18 cellular contexts compared by ENCODE assay signal in the genomic region with DNA sequence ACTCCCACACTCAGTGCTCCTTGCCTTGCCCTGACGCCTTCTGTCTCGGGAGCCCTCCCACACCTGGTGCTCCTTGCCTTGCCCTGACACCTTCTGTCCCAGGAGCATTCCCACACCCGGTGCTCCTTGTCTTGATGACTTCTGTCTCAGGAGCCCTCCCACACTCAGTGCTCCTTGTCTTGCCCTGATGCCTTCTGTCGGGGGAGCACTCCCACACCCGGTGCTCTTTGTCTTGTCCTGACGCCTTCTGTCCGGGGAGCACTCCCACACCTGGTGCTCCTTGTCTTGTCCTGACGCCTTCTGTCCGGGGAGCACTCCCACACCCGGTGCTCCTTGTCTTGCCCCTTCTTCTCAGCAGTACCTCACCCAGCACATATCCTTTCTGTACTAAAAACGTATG.
A peak's percentile ranks its signal among the peaks of the same experiment; 100 is the strongest.
DNase-seq lines count a peak whose midpoint lies in the region; ATAC-seq, FAIRE-seq and TF ChIP-seq lines count a peak whose summit lies in the region.
"Had no signal": no experiment of that assay in that cellular context is flagged by ENCODE, and none has a peak within 500 bp of the region (broad histone marks: within the 10 kb centered on the region; RNA-seq: fewer than 3 reads in every experiment).

No MANE protein-coding gene starts in this region.

- H3K36me3 ChIP-seq in CD4-positive, CD25-positive, alpha-beta regulatory T cell (ENCODE audit: control insufficient read depth, insufficient read depth, low read length) = no peaks in the 10 kb centered on the region
- no peaks in the 10 kb centered on the region for H3K36me3 ChIP-seq in K562 (ENCODE audit: control insufficient read depth, insufficient read depth, low read length)
- H3K36me3 ChIP-seq in naive thymus-derived CD4-positive, alpha-beta T cell (ENCODE audit: control insufficient read depth in 2 of 3, insufficient read depth in 3 of 3, low read length in 3 of 3) = no peaks in the 10 kb centered on the region
- H3K36me3 ChIP-seq: BLaER1 had no signal

- H3K9me3 ChIP-seq in CD4-positive, CD25-positive, alpha-beta regulatory T cell (ENCODE audit: control insufficient read depth in 2 of 2, low read length in 2 of 2) = no peaks in the 10 kb centered on the region
- no peaks in the 10 kb centered on the region for H3K9me3 ChIP-seq in K562 (replicated peaks; ENCODE audit: control insufficient read depth, insufficient read depth, low read depth, low read length)
- H3K9me3 ChIP-seq in naive thymus-derived CD4-positive, alpha-beta T cell (ENCODE audit: control insufficient read depth in 2 of 3, low read length in 3 of 3) = no peaks in the 10 kb centered on the region
- no peaks in the 10 kb centered on the region for H3K9me3 ChIP-seq in CD4-positive, alpha-beta T cell (ENCODE audit: control insufficient read depth, low read length)

- WGBS in K562 (ENCODE audit: insufficient coverage, low coverage, missing lambda C conversion rate) = 2% methylated on average over 11 of the region's 11 CpGs

- peak overlapping the region; percentile 25 for H3K27ac Mint-ChIP-seq in activated T-cell treated with anti-CD3 and anti-CD28 coated beads, Interleukin-2, amount 50 U/mL, for 72 hours
- H3K27ac Mint-ChIP-seq in CD4-positive, CD25-positive, alpha-beta regulatory T cell = peak overlapping the region in 2 of 3 donors; percentile 21 to 65
- H3K27ac Mint-ChIP-seq in naive thymus-derived CD4-positive, alpha-beta T cell = peak overlapping the region in 5 of 9 donors; percentile 34 to 81 (median 57)
- no peak overlapping the region for H3K27ac Mint-ChIP-seq in CD4-positive, alpha-beta T cell

- intact Hi-C loops in K562 (cut with micrococcal nuclease) = no loop called here
- intact Hi-C loops in naive thymus-derived CD4-positive, alpha-beta T cell (cut with micrococcal nuclease) = no loop called here
- intact Hi-C loops in CD4-positive, alpha-beta T cell (cut with DNase I, micrococcal nuclease) = no loop called here

- peaks cover 14% of the 10 kb centered on the region for H3K4me1 Mint-ChIP-seq in activated T-cell treated with anti-CD3 and anti-CD28 coated beads, Interleukin-2, amount 50 U/mL, for 72 hours (ENCODE audit: low read depth)
- H3K4me1 Mint-ChIP-seq in CD4-positive, CD25-positive, alpha-beta regulatory T cell = peaks cover 0 to 11% (median 9%) of the 10 kb centered on the region in 4 donors
- peaks cover 2 to 62% (median 22%) of the 10 kb centered on the region in 7 donors for H3K4me1 Mint-ChIP-seq in naive thymus-derived CD4-positive, alpha-beta T cell
- H3K4me1 Mint-ChIP-seq in CD4-positive, alpha-beta T cell (ENCODE audit: low read depth) = peaks cover 32% of the 10 kb centered on the region

- no peak for ATAC-seq in activated T-cell treated with anti-CD3 and anti-CD28 coated beads, Interleukin-2, amount 50 U/mL, for 72 hours (replicated peaks in 1 of 2)
- no peak for ATAC-seq in CD4-positive, CD25-positive, alpha-beta regulatory T cell (ENCODE audit: low read depth in 2 of 2)
- ATAC-seq in K562 = no peak
- ATAC-seq in naive thymus-derived CD4-positive, alpha-beta T cell = no peak
- no peak for ATAC-seq in CD4-positive, alpha-beta T cell (ENCODE audit: poor library complexity)

- no TSS peak for BruUV-seq in K562 (replicated peaks; lab: Mats Ljungman, UMichigan)

- H3K9ac ChIP-seq in K562 (ENCODE audit: insufficient read depth in 1 of 2, low read depth in 2 of 2, low read length in 2 of 2) = no peak overlapping the region
- H3K9ac ChIP-seq: BLaER1, GM23248 had no signal

- no peak for DNase-seq in activated T-cell treated with anti-CD3 and anti-CD28 coated beads, Interleukin-2, amount 50 U/mL, for 72 hours
- no peak for DNase-seq in activated T-cell treated with anti-CD3 and anti-CD28 coated beads, Interleukin-2, amount 50 U/mL, for 1 hour
- DNase-seq in CD4-positive, CD25-positive, alpha-beta regulatory T cell = no peak
- DNase-seq in K562 (ENCODE audit: extremely low read depth in 1 of 4, low spot score in 3 of 4) (no peak), D341Med (ENCODE audit: low spot score) (no peak), epidermal melanocyte (ENCODE audit: insufficient read length, low spot score) (no peak)
- no peak for DNase-seq in naive thymus-derived CD4-positive, alpha-beta T cell
- DNase-seq in CD4-positive, alpha-beta T cell = no peak
- DNase-seq: AML-193, Calu3, DMS79, EL, GM23248 had no signal

- H3K79me2 ChIP-seq in K562 (ENCODE audit: control insufficient read depth, insufficient read depth, low read length) = no peaks in the 10 kb centered on the region

- TF ChIP-seq EP300 in K562 (IDR thresholded peaks at IDR 0.05; ENCODE audit: low read length) = no peak

- H3K4me1 ChIP-seq in CD4-positive, CD25-positive, alpha-beta regulatory T cell (ENCODE audit: control insufficient read depth, insufficient read depth, low read length, poor library complexity, severe bottlenecking) = no peaks in the 10 kb centered on the region
- H3K4me1 ChIP-seq in K562 (replicated peaks in 1 of 2; ENCODE audit: control insufficient read depth in 2 of 2, insufficient read depth in 2 of 2, low read length in 2 of 2) = no peaks in the 10 kb centered on the region
- peaks cover 0 to 7% of the 10 kb centered on the region in 2 donors for H3K4me1 ChIP-seq in naive thymus-derived CD4-positive, alpha-beta T cell (ENCODE audit: control insufficient read depth in 2 of 2, insufficient read depth in 2 of 2, low read length in 2 of 2)

- H3K27me3 Mint-ChIP-seq in activated T-cell treated with anti-CD3 and anti-CD28 coated beads, Interleukin-2, amount 50 U/mL, for 72 hours (ENCODE audit: low read depth) = no peaks in the 10 kb centered on the region
- H3K27me3 Mint-ChIP-seq in CD4-positive, CD25-positive, alpha-beta regulatory T cell = peaks cover 4% of the 10 kb centered on the region
- H3K27me3 Mint-ChIP-seq in naive thymus-derived CD4-positive, alpha-beta T cell = no peaks in the 10 kb centered on the region
- no peaks in the 10 kb centered on the region for H3K27me3 Mint-ChIP-seq in CD4-positive, alpha-beta T cell

- H3K4me3 ChIP-seq in CD4-positive, CD25-positive, alpha-beta regulatory T cell (ENCODE audit: low read depth, low read length) = no peak overlapping the region
- no peak overlapping the region for H3K4me3 ChIP-seq in K562
- no peak overlapping the region for H3K4me3 ChIP-seq in naive thymus-derived CD4-positive, alpha-beta T cell (ENCODE audit: low read length)
- H3K4me3 ChIP-seq: BLaER1, GM23248 had no signal

- CTCF ChIA-PET in K562 (lab: Yijun Ruan, JAX; ENCODE audit: low intra/inter-chr PET ratio) = no interaction called here
- CTCF ChIA-PET in naive thymus-derived CD4-positive, alpha-beta T cell (lab: Charles Lee) = no interaction called here
- CTCF ChIA-PET in CD4-positive, alpha-beta T cell (lab: Charles Lee) = no interaction called here

- TF ChIP-seq RAD21 in K562 (CRISPR knock-in tag; conservative IDR thresholded peaks at IDR 0.05 in 1 of 2, IDR thresholded peaks at IDR 0.05 in 1 of 2) = no peak

- no peak for TF ChIP-seq CTCF in K562 (IDR thresholded peaks at IDR 0.05 in 2 of 3, conservative IDR thresholded peaks at IDR 0.05 in 1 of 3; ENCODE audit: insufficient read depth in 2 of 3, low read depth in 1 of 3, low read length in 3 of 3)
- no peak for TF ChIP-seq CTCF in CD4-positive, alpha-beta T cell (IDR thresholded peaks at IDR 0.05)

- H3K9me1 ChIP-seq in K562 (ENCODE audit: control insufficient read depth, insufficient read depth, low read length) = no peaks in the 10 kb centered on the region

- POLR2A ChIA-PET in K562 (lab: Yijun Ruan, JAX) = no interaction called here
- POLR2A ChIA-PET in naive thymus-derived CD4-positive, alpha-beta T cell (lab: Charles Lee) = no interaction called here
- POLR2A ChIA-PET in CD4-positive, alpha-beta T cell (lab: Charles Lee) = no interaction called here

- H3K9me3 Mint-ChIP-seq in activated T-cell treated with anti-CD3 and anti-CD28 coated beads, Interleukin-2, amount 50 U/mL, for 72 hours = no peaks in the 10 kb centered on the region
- peaks cover 0 to 7% (median 1%) of the 10 kb centered on the region in 7 donors for H3K9me3 Mint-ChIP-seq in CD4-positive, CD25-positive, alpha-beta regulatory T cell
- peaks cover 0 to 9% (median 2%) of the 10 kb centered on the region in 11 donors for H3K9me3 Mint-ChIP-seq in naive thymus-derived CD4-positive, alpha-beta T cell
- peaks cover 4% of the 10 kb centered on the region for H3K9me3 Mint-ChIP-seq in CD4-positive, alpha-beta T cell

- no peaks in the 10 kb centered on the region for H3K27me3 ChIP-seq in CD4-positive, CD25-positive, alpha-beta regulatory T cell (ENCODE audit: control insufficient read depth, insufficient read depth, low read length)
- peaks cover 2 to 5% of the 10 kb centered on the region in 2 experiments; a peak in 1 of 5 replicates for H3K27me3 ChIP-seq in K562 (ENCODE audit: control insufficient read depth in 2 of 2, insufficient read depth in 2 of 2, low read length in 2 of 2)
- H3K27me3 ChIP-seq in naive thymus-derived CD4-positive, alpha-beta T cell (ENCODE audit: control insufficient read depth in 2 of 2, insufficient read depth in 2 of 2, low read length in 2 of 2) = no peaks in the 10 kb centered on the region
- H3K27me3 ChIP-seq in CD4-positive, alpha-beta T cell (ENCODE audit: control insufficient read depth, insufficient read depth, low read length) = no peaks in the 10 kb centered on the region
- H3K27me3 ChIP-seq: BLaER1 had no signal

- H3K36me3 Mint-ChIP-seq in activated T-cell treated with anti-CD3 and anti-CD28 coated beads, Interleukin-2, amount 50 U/mL, for 72 hours (ENCODE audit: insufficient read depth in 2 of 2) = no peaks in the 10 kb centered on the region
- H3K36me3 Mint-ChIP-seq in CD4-positive, CD25-positive, alpha-beta regulatory T cell = no peaks in the 10 kb centered on the region
- H3K36me3 Mint-ChIP-seq in naive thymus-derived CD4-positive, alpha-beta T cell = peaks cover 0 to 7% (median 2%) of the 10 kb centered on the region in 5 donors
- H3K36me3 Mint-ChIP-seq in CD4-positive, alpha-beta T cell (ENCODE audit: low read depth) = no peaks in the 10 kb centered on the region

- no peak overlapping the region for H3K4me3 Mint-ChIP-seq in activated T-cell treated with anti-CD3 and anti-CD28 coated beads, Interleukin-2, amount 50 U/mL, for 72 hours
- no peak overlapping the region for H3K4me3 Mint-ChIP-seq in CD4-positive, CD25-positive, alpha-beta regulatory T cell
- H3K4me3 Mint-ChIP-seq in naive thymus-derived CD4-positive, alpha-beta T cell = peak overlapping the region in 1 of 10 donors; percentile 27
- no peak overlapping the region for H3K4me3 Mint-ChIP-seq in CD4-positive, alpha-beta T cell

- in situ Hi-C loops in K562 (cut with MboI) = no loop called here

- H4K20me1 ChIP-seq in K562 (replicated peaks; ENCODE audit: control insufficient read depth, insufficient read depth, low read length) = no peaks in the 10 kb centered on the region
- H4K20me1 ChIP-seq: BLaER1 had no signal

- no peak overlapping the region for H3K4me2 ChIP-seq in K562 (ENCODE audit: insufficient read depth, low read length)
- H3K4me2 ChIP-seq: BLaER1 had no signal

- TF ChIP-seq POLR2A in K562 (conservative IDR thresholded peaks at IDR 0.05) = no peak

- FAIRE-seq in K562 (lab: Jason Lieb, UNC) = no peak
- FAIRE-seq: G401.6, GM12891, H54 had no signal

- H3K27ac ChIP-seq in CD4-positive, CD25-positive, alpha-beta regulatory T cell (ENCODE audit: insufficient read depth, low read length, poor library complexity, severe bottlenecking) = no peak overlapping the region
- no peak overlapping the region for H3K27ac ChIP-seq in K562 (ENCODE audit: extremely low read depth, low read depth, low read length)
- no peak overlapping the region for H3K27ac ChIP-seq in naive thymus-derived CD4-positive, alpha-beta T cell (ENCODE audit: low read depth, low read length)
- H3K27ac ChIP-seq in CD4-positive, alpha-beta T cell (ENCODE audit: low read depth, low read length) = no peak overlapping the region
- H3K27ac ChIP-seq: 22Rv1, BLaER1, GM23248 had no signal

- no peak overlapping the region for H2AFZ ChIP-seq in K562 (ENCODE audit: low read depth, low read length)
- H2AFZ ChIP-seq: GM23248 had no signal
